In the genomic region with DNA sequence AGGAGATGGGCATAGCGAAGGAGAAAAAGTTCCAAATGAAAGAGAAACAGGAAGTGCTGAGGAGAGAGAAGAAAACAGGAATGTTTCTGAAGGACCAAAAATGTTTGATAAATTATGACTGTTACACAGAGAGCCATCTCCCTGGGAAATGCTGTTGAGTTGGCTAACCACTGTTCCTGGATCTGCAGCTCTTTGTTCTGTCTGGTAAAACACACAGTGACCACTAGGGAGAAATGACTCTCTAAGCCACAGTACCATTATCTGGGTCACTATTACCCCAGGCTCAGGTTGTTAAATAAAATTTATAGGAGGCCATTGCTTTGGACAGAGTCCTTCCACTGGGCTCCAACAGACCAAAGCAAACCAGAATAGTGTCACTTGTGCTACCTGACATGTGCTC, we compare ENCODE assay signal across 14 cellular contexts.
DNase-seq lines count a peak whose midpoint lies in the region; ATAC-seq and TF ChIP-seq lines count a peak whose summit lies in the region.
"Had no signal": no experiment of that assay in that cellular context is flagged by ENCODE, and none has a peak within 500 bp of the region (broad histone marks: within the 10 kb centered on the region; RNA-seq: fewer than 3 reads in every experiment).

No MANE protein-coding gene starts in this region.

- TF ChIP-seq CTCF in SK-N-SH (IDR thresholded peaks at IDR 0.05) (peak; percentile 39; the same call in 1 of the 2 replicates), fibroblast of pulmonary artery (IDR thresholded peaks at IDR 0.05; ENCODE audit: low read length, missing control alignments) (peak; percentile 26), thoracic aorta (IDR thresholded peaks at IDR 0.05) (peak; percentile 29), Calu3 (IDR thresholded peaks at IDR 0.05; ENCODE audit: unreplicated experiment) (no peak)

- peaks cover 0 to 14% of the 10 kb centered on the region in 2 experiments; a peak in 1 of 4 replicates for H3K4me1 ChIP-seq in SK-N-SH (ENCODE audit: control insufficient read depth in 1 of 2, insufficient read depth in 2 of 2, low read depth in 1 of 2, low read length in 1 of 2)
- peaks cover 6 to 29% of the 10 kb centered on the region in 2 donors for H3K4me1 ChIP-seq in thoracic aorta (ENCODE audit: control insufficient read depth in 1 of 2, low read depth in 2 of 2)

- H4K20me1 ChIP-seq in SK-N-SH (ENCODE audit: insufficient read depth): no peaks in the 10 kb centered on the region

- H3K36me3 ChIP-seq in SK-N-SH (replicated peaks in 1 of 2; ENCODE audit: control insufficient read depth in 1 of 2, insufficient read depth in 2 of 2, low read length in 1 of 2) (no peaks in the 10 kb centered on the region), thoracic aorta (no peaks in the 10 kb centered on the region)

- H3K4me3 ChIP-seq in SK-N-SH (ENCODE audit: low read depth in 2 of 2, low read length in 1 of 2) (no peak overlapping the region), fibroblast of pulmonary artery (replicated peaks; ENCODE audit: low read depth, low read length) (no peak overlapping the region), thoracic aorta (no peak overlapping the region)

- H3K27ac ChIP-seq in SK-N-SH (ENCODE audit: low read depth in 2 of 2, low read length in 1 of 2): no peak overlapping the region
- H3K27ac ChIP-seq in thoracic aorta: no peak overlapping the region

- H3K9ac ChIP-seq in SK-N-SH: no peak overlapping the region

- TF ChIP-seq RAD21 in SK-N-SH (IDR thresholded peaks at IDR 0.05; ENCODE audit: low read length): no peak

- no peak for TF ChIP-seq EP300 in SK-N-SH (IDR thresholded peaks at IDR 0.05; ENCODE audit: borderline replicate concordance in 1 of 2, low read depth in 1 of 2, low read length in 1 of 2)

- H3K9me3 ChIP-seq in SK-N-SH: no peaks in the 10 kb centered on the region
- H3K9me3 ChIP-seq in thoracic aorta: no peaks in the 10 kb centered on the region

- no peak overlapping the region for H2AFZ ChIP-seq in SK-N-SH (ENCODE audit: low read depth)

- WGBS in SK-N-SH (ENCODE audit: low lambda C conversion rate): 90% methylated on average over 1 of the region's 1 CpG

- no peaks in the 10 kb centered on the region for H3K36me3 Mint-ChIP-seq in Calu3 (ENCODE audit: insufficient read depth, unreplicated experiment)
- H3K36me3 Mint-ChIP-seq: T-cell had no signal

- H3K9me2 ChIP-seq in SK-N-SH: no peaks in the 10 kb centered on the region

- ATAC-seq in thoracic aorta (ENCODE audit: insufficient number of reproducible peaks, low FRiP score, low read depth) (no peak), HG03457 (IDR thresholded peaks at IDR 0.05; ENCODE audit: unreplicated experiment) (no peak)
- ATAC-seq: esophagus mucosa, T-cell had no signal

- H3K79me2 ChIP-seq in SK-N-SH (ENCODE audit: insufficient read depth): no peaks in the 10 kb centered on the region

- no peak overlapping the region for H3K4me2 ChIP-seq in SK-N-SH

- intact Hi-C loops in Calu3 (cut with micrococcal nuclease; ENCODE audit: unreplicated experiment): no loop called here

- POLR2A ChIA-PET in SK-N-SH (lab: Yijun Ruan, JAX): no interaction called here

- CTCF ChIA-PET in SK-N-SH (lab: Yijun Ruan, JAX) (interaction anchor here (0.6 to 1.7 kb wide), 4 partner anchors 10 to 205 kb away, joined by 3 to 8 read pairs (median 4); no protein-coding TSS in a partner anchor), Calu3 (lab: Charles Lee) (no interaction called here)

- H3K27ac Mint-ChIP-seq in Calu3 (ENCODE audit: unreplicated experiment): no peak overlapping the region
- H3K27ac Mint-ChIP-seq: activated naive CD8-positive, alpha-beta T cell; T-cell had no signal

- no peaks in the 10 kb centered on the region for H3K9me3 Mint-ChIP-seq in Calu3 (ENCODE audit: low read depth, unreplicated experiment)
- H3K9me3 Mint-ChIP-seq: T-cell had no signal

- peak; percentile 3 for DNase-seq in SIG-M5 treated with dmso at 0.1 percent for 504 hours (lab: John Stamatoyannopoulos, UW; ENCODE audit: unreplicated experiment)
- DNase-seq in SIG-M5 (lab: John Stamatoyannopoulos, UW): no peak
- peak; percentile 24 for DNase-seq in SK-N-SH
- no peak for DNase-seq in fibroblast of pulmonary artery (ENCODE audit: low read depth)
- no peak for DNase-seq in thoracic aorta (ENCODE audit: low spot score)
- DNase-seq in NCI-H748 treated with DMSO at 0.1 percent for 48 hours (lab: John Stamatoyannopoulos, UW): no peak
- no peak for DNase-seq in Calu3
- DNase-seq: activated CD8-positive, alpha-beta memory T cell treated with anti-CD3 and anti-CD28 coated beads, Interleukin-2, amount 50 U/mL, for 4 hours; mesenchymal stem cell; NCI-H1105 treated with DMSO at 0.1 percent for 48 hours; T-cell had no signal

- H3K27me3 Mint-ChIP-seq in Calu3 (ENCODE audit: unreplicated experiment): no peaks in the 10 kb centered on the region
- H3K27me3 Mint-ChIP-seq: activated naive CD8-positive, alpha-beta T cell; T-cell had no signal

- H3F3A ChIP-seq in SK-N-SH (replicated peaks; ENCODE audit: insufficient read depth): no peaks in the 10 kb centered on the region

- H3K27me3 ChIP-seq in SK-N-SH (ENCODE audit: insufficient read depth) (no peaks in the 10 kb centered on the region), thoracic aorta (replicated peaks; ENCODE audit: insufficient read depth) (no peaks in the 10 kb centered on the region)

- no TSS peak for BruUV-seq in Calu3 (replicated peaks; lab: Mats Ljungman, UMichigan)

- H3K4me3 Mint-ChIP-seq in Calu3 (ENCODE audit: low read depth, unreplicated experiment): no peak overlapping the region
- H3K4me3 Mint-ChIP-seq: activated naive CD8-positive, alpha-beta T cell; T-cell had no signal

- H3K4me1 Mint-ChIP-seq in Calu3 (ENCODE audit: low read depth, unreplicated experiment): no peaks in the 10 kb centered on the region

TF ChIP-seq in SK-N-SH, 30 proteins besides CTCF, POLR2A, EP300 and RAD21:
- TF ChIP-seq TCF12 (IDR thresholded peaks at IDR 0.05) (no peak), MXI1 (IDR thresholded peaks at IDR 0.05; ENCODE audit: low read depth, low read length) (no peak), SMC3 (IDR thresholded peaks at IDR 0.05; ENCODE audit: low read depth, low read length) (no peak), FOSL2 (IDR thresholded peaks at IDR 0.05; ENCODE audit: borderline replicate concordance, low read depth) (no peak), NFIC (IDR thresholded peaks at IDR 0.05; ENCODE audit: borderline replicate concordance) (no peak), EZH2phosphoT487 (IDR thresholded peaks at IDR 0.05; ENCODE audit: borderline replicate concordance, low read depth) (no peak), RFX5 (IDR thresholded peaks at IDR 0.05; ENCODE audit: low read length) (no peak), POLR2AphosphoS5 (IDR thresholded peaks at IDR 0.05; ENCODE audit: low read depth, low read length) (no peak), SIN3A (IDR thresholded peaks at IDR 0.05; ENCODE audit: borderline replicate concordance, low read depth, low read length) (no peak)
- TF ChIP-seq, protein P1, sequence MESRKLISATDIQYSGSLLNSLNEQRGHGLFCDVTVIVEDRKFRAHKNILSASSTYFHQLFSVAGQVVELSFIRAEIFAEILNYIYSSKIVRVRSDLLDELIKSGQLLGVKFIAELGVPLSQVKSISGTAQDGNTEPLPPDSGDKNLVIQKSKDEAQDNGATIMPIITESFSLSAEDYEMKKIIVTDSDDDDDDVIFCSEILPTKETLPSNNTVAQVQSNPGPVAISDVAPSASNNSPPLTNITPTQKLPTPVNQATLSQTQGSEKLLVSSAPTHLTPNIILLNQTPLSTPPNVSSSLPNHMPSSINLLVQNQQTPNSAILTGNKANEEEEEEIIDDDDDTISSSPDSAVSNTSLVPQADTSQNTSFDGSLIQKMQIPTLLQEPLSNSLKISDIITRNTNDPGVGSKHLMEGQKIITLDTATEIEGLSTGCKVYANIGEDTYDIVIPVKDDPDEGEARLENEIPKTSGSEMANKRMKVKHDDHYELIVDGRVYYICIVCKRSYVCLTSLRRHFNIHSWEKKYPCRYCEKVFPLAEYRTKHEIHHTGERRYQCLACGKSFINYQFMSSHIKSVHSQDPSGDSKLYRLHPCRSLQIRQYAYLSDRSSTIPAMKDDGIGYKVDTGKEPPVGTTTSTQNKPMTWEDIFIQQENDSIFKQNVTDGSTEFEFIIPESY (IDR thresholded peaks at IDR 0.05; ENCODE audit: borderline replicate concordance, low read depth): no peak

Comparison
In these comparisons a context has a peak if more than half of its experiments do, and no peak if none do; other contexts are left out.
1. DNase-seq: peak in SIG-M5 treated with dmso at 0.1 percent for 504 hours (single experiment) and SK-N-SH (single experiment); none in SIG-M5 (single experiment), fibroblast of pulmonary artery (single experiment), thoracic aorta (single experiment), NCI-H748 treated with DMSO at 0.1 percent for 48 hours (single experiment) and Calu3 (single experiment).